Comparison of ENCODE assay signal across 15 cellular contexts in genomic region chr17:73264448-73264847, GRCh38. TPM values are rescaled to one million over a fixed set of nuclear protein-coding genes. Genes with fewer than 3 reads are reported as not detected.
"Had no signal": no experiment of that assay in that cellular context is flagged by ENCODE, and none has a peak within 500 bp of the region (broad histone marks: within the 10 kb centered on the region; RNA-seq: fewer than 3 reads in every experiment).

No MANE protein-coding gene starts in this region.

RNA-seq across cellular contexts. Expression of gene CPSF4L, which starts 2.8 kb away (rescaled TPM):
- total RNA-seq: activated B cell treated with CpG ODN at 0.5 μM for 24 hours; activated CD4-positive, alpha-beta memory T cell treated with anti-CD3 and anti-CD28 coated beads for 36 hours; activated CD4-positive, alpha-beta memory T cell treated with anti-CD3 and anti-CD28 coated beads, Interleukin-2, amount 10 ng/mL, durations not matched to agents 7 days and 5 days; activated CD4-positive, alpha-beta T cell treated with anti-CD3 and anti-CD28 coated beads for 36 hours; activated CD4-positive, alpha-beta T cell treated with anti-CD3 and anti-CD28 coated beads, Interleukin-2, amount 10 ng/mL, durations not matched to agents 24 days and 14 days; activated CD4-positive, alpha-beta T cell treated with anti-CD3 and anti-CD28 coated beads, Interleukin-2, amount 10 ng/mL, durations not matched to agents 7 days and 5 days; activated CD8-positive, alpha-beta memory T cell treated with anti-CD3 and anti-CD28 coated beads for 36 hours; activated CD8-positive, alpha-beta memory T cell treated with anti-CD3 and anti-CD28 coated beads, Interleukin-2, amount 10 ng/mL, durations not matched to agents 7 days and 5 days; activated CD8-positive, alpha-beta T cell treated with anti-CD3 and anti-CD28 coated beads for 36 hours; activated CD8-positive, alpha-beta T cell treated with anti-CD3 and anti-CD28 coated beads, Interleukin-2, amount 10 ng/mL, durations not matched to agents 7 days and 5 days; T-cell; T-helper 1 cell treated with Interleukin-12 subunit alpha and Interleukin-12 subunit beta and Interleukin-4 antibody, amounts not matched to agents 30 ng/mL and 1 ng/mL, for 36 hours; T-helper 17 cell; T-helper 2 cell treated with Interferon-gamma antibody and Interleukin-4, amounts not matched to agents 100 ng/mL and 5 ng/mL, for 36 hours; WTC11 had no signal
